In the genomic region with DNA sequence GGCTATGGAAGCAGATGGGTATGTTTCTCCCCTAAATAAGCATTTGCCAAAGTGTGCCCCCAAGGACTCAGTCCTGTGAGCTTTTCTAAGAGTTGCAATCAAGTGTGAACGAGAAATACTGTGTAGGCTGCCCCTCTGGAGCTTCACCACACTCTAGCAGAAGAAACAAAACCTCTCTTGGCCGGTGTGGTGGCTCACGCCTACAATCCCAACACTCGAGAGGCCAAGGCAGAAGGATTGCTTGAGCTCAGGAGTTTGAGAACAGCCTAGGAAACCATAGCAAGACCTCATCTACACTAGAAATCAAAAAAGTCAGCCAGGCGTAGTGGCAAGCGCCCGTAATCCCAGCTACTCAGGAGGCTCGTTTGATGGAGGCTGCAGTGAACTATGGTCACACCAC, we compare ENCODE assay signal across 14 cellular contexts. TPM values are rescaled to one million over a fixed set of nuclear protein-coding genes. Genes with fewer than 3 reads are reported as not detected.
DNase-seq lines count a peak whose midpoint lies in the region; ATAC-seq, FAIRE-seq and TF ChIP-seq lines count a peak whose summit lies in the region.
"Had no signal": no experiment of that assay in that cellular context is flagged by ENCODE, and none has a peak within 500 bp of the region (broad histone marks: within the 10 kb centered on the region; RNA-seq: fewer than 3 reads in every experiment).

No MANE protein-coding gene starts in this region.

- TF ChIP-seq CTCF in keratinocyte (optimal IDR thresholded peaks at IDR 0.05 in 1 of 3, IDR thresholded peaks at IDR 0.05 in 1 of 3, conservative IDR thresholded peaks at IDR 0.05 in 1 of 3; ENCODE audit: extremely low read depth in 1 of 3, insufficient read depth in 2 of 3, low read length in 3 of 3) (no peak), thyroid gland (IDR thresholded peaks at IDR 0.05) (no peak), chondrocyte (IDR thresholded peaks at IDR 0.05) (no peak)

- H3K27me3 Mint-ChIP-seq in T-helper 17 cell (no peaks in the 10 kb centered on the region), chondrocyte (ENCODE audit: low read depth) (no peaks in the 10 kb centered on the region)

- peak overlapping the region; percentile 95 for H3K4me2 ChIP-seq in keratinocyte (ENCODE audit: control insufficient read depth, extremely low read depth, insufficient read depth, low read depth, low read length)

- peaks cover 4% of the 10 kb centered on the region for H4K20me1 ChIP-seq in keratinocyte (ENCODE audit: control insufficient read depth, extremely low read depth, insufficient read depth, low read length)

- no peak overlapping the region for H2AFZ ChIP-seq in keratinocyte (ENCODE audit: control insufficient read depth, low read length)

- intact Hi-C loops in thyroid gland (cut with DNase I) = no loop called here

- no peaks in the 10 kb centered on the region for H3K9me3 ChIP-seq in T-helper 17 cell (ENCODE audit: control insufficient read depth, low read length, poor library complexity, severe bottlenecking)
- H3K9me3 ChIP-seq in keratinocyte (ENCODE audit: control insufficient read depth, low read depth, low read length) = no peaks in the 10 kb centered on the region
- H3K9me3 ChIP-seq in thyroid gland = no peaks in the 10 kb centered on the region

- peaks cover 83% of the 10 kb centered on the region for H3K79me2 ChIP-seq in keratinocyte (ENCODE audit: control insufficient read depth, insufficient read depth, low read length)

- H3K4me1 ChIP-seq in keratinocyte (ENCODE audit: control insufficient read depth, extremely low read depth, insufficient read depth, low read length) (peaks cover 58% of the 10 kb centered on the region), thyroid gland (peaks cover 68 to 76% of the 10 kb centered on the region in 2 donors)

- DNase-seq in GM19239 (ENCODE audit: insufficient read length, low spot score) (no peak), T-helper 17 cell (no peak), keratinocyte (ENCODE audit: low read depth, low spot score) (no peak), thyroid gland (peak; percentile 73 to 75), chondrocyte (ENCODE audit: low spot score) (no peak), A172 (ENCODE audit: low spot score) (no peak), NCI-H128 (lab: John Stamatoyannopoulos, UW; ENCODE audit: unreplicated experiment) (no peak)
- DNase-seq: activated CD4-positive, alpha-beta T cell treated with anti-CD3 and anti-CD28 coated beads for 36 hours; NCI-H1417; substantia nigra; T-helper 9 cell had no signal

- H3K4me3 Mint-ChIP-seq in T-helper 17 cell = no peak overlapping the region
- H3K4me3 Mint-ChIP-seq in chondrocyte (ENCODE audit: unreplicated experiment) = no peak overlapping the region
- H3K4me3 Mint-ChIP-seq: activated CD4-positive, alpha-beta T cell treated with anti-CD3 and anti-CD28 coated beads for 36 hours; neural crest cell had no signal

- H3K9me3 Mint-ChIP-seq in chondrocyte (ENCODE audit: low read depth) = no peaks in the 10 kb centered on the region
- H3K9me3 Mint-ChIP-seq: IgD-negative memory B cell, neural crest cell had no signal

- no peak for ATAC-seq in T-helper 17 cell
- ATAC-seq in HG03354 (IDR thresholded peaks at IDR 0.05; ENCODE audit: poor library complexity, severe bottlenecking, unreplicated experiment) = no peak
- ATAC-seq: activated CD4-positive, alpha-beta T cell treated with anti-CD3 and anti-CD28 coated beads for 36 hours had no signal

- H3K36me3 Mint-ChIP-seq in T-helper 17 cell (ENCODE audit: low read depth) = no peaks in the 10 kb centered on the region
- no peaks in the 10 kb centered on the region for H3K36me3 Mint-ChIP-seq in chondrocyte (ENCODE audit: low read depth)

- WGBS in thyroid gland, 2 donors = 51 to 59% methylated on average over 8 of the region's 8 CpGs

- peaks cover 2% of the 10 kb centered on the region for H3K9me1 ChIP-seq in keratinocyte (ENCODE audit: control insufficient read depth, extremely low read depth, insufficient read depth, low read length)

- H3K27ac Mint-ChIP-seq in T-helper 17 cell (peak overlapping the region; percentile 19), chondrocyte (ENCODE audit: unreplicated experiment) (no peak overlapping the region)

- no peaks in the 10 kb centered on the region for H3K27me3 ChIP-seq in keratinocyte (ENCODE audit: control insufficient read depth, extremely low read depth, insufficient read depth, low read length)
- H3K27me3 ChIP-seq in thyroid gland = no peaks in the 10 kb centered on the region

- FAIRE-seq in GM19239 (lab: Jason Lieb, UNC) (peak; percentile 55), keratinocyte (lab: Jason Lieb, UNC) (no peak)

- H3K4me3 ChIP-seq in keratinocyte (ENCODE audit: control insufficient read depth in 2 of 3, extremely low read depth in 1 of 3, insufficient read depth in 2 of 3, low read depth in 1 of 3, low read length in 3 of 3) (no peak overlapping the region), thyroid gland (replicated peaks in 1 of 3) (no peak overlapping the region)

- TF ChIP-seq POLR2A in thyroid gland (IDR thresholded peaks at IDR 0.05) = peak in 1 of 2 donors; percentile 32

- dilution Hi-C loops in keratinocyte (cut with MboI; ENCODE audit: extremely low pct_ligation_motif_present, low sequenced_read_pairs) = no loop called here

- peak overlapping the region; percentile 99 for H3K27ac ChIP-seq in keratinocyte (ENCODE audit: control insufficient read depth, insufficient read depth, low read length)
- peak overlapping the region; percentile 82 to 100 (median 95) for H3K27ac ChIP-seq in thyroid gland

- H3K4me1 Mint-ChIP-seq in T-helper 17 cell (peaks cover 52% of the 10 kb centered on the region), chondrocyte (ENCODE audit: low read depth) (peaks cover 58% of the 10 kb centered on the region)

- H3K36me3 ChIP-seq in keratinocyte (ENCODE audit: control insufficient read depth in 2 of 2, extremely low read depth in 1 of 2, insufficient read depth in 2 of 2, low read length in 2 of 2) (peaks cover 1 to 4% of the 10 kb centered on the region in 2 experiments), thyroid gland (no peaks in the 10 kb centered on the region)

- H3K9ac ChIP-seq in keratinocyte (ENCODE audit: control insufficient read depth, extremely low read depth, insufficient read depth, low read length) = peak overlapping the region; percentile 97

RNA-seq across cellular contexts. Expression of a gene that starts 9.8 kb away (rescaled TPM):
- total RNA-seq in T-helper 17 cell (10 to 100 TPM; 82.2 to 90.5 TPM), thyroid gland (10 to 100 TPM; 35.6 to 66.1 (median 63.5) TPM), chondrocyte (17.4 to 25.3 TPM (median 24.4 TPM) in 3 replicates)
- polyA plus RNA-seq in keratinocyte = 29.3 to 85.5 TPM (median 34.1 TPM) in 3 replicates
- polyA plus RNA-seq in keratinocyte (2011; ENCODE audit: low read depth) = 22.7 TPM
- 47.2 and 61.5 TPM in 2 replicates for polyA plus RNA-seq in keratinocyte (2011; cell fraction: cytosol; rRNA removed)
- 73.8 and 86.1 TPM in 2 replicates for polyA plus RNA-seq in keratinocyte (2011; cell fraction: nucleus; rRNA removed)
- polyA plus RNA-seq in keratinocyte (2012; ENCODE audit: low replicate concordance) = 37.9 and 59.4 TPM in 2 replicates
- polyA minus RNA-seq in keratinocyte = 24.4 to 39.4 TPM (median 29.8 TPM) in 3 replicates
- 77.5 TPM for polyA minus RNA-seq in keratinocyte (2011; cell fraction: cytosol; rRNA and poly(A)+ RNA removed)
- 33.3 and 50.4 TPM in 2 replicates for polyA minus RNA-seq in keratinocyte (2011; cell fraction: nucleus; rRNA and poly(A)+ RNA removed)
- 19.2 and 23.9 TPM in 2 replicates for total RNA-seq in A172 (2014; rRNA removed; shearing (Covaris generic))

RNA-seq across cellular contexts. Expression of a gene that starts 50.9 kb away (rescaled TPM):
- total RNA-seq in T-helper 17 cell = 10 to 100 TPM; 61.5 to 67.4 TPM
- polyA plus RNA-seq in keratinocyte = 19.4 to 31.8 TPM (median 23.0 TPM) in 3 replicates
- 39.4 TPM for polyA plus RNA-seq in keratinocyte (2011; ENCODE audit: low read depth)
- polyA plus RNA-seq in keratinocyte (2011; cell fraction: cytosol; rRNA removed) = 10.1 and 13.0 TPM in 2 replicates
- polyA plus RNA-seq in keratinocyte (2011; cell fraction: nucleus; rRNA removed) = 69.4 and 79.4 TPM in 2 replicates
- 21.9 and 45.2 TPM in 2 replicates for polyA plus RNA-seq in keratinocyte (2012; ENCODE audit: low replicate concordance)
- polyA minus RNA-seq in keratinocyte = 42.9 to 79.9 TPM (median 43.5 TPM) in 3 replicates
- 16.3 TPM for polyA minus RNA-seq in keratinocyte (2011; cell fraction: cytosol; rRNA and poly(A)+ RNA removed)
- polyA minus RNA-seq in keratinocyte (2011; cell fraction: nucleus; rRNA and poly(A)+ RNA removed) = 36.1 and 37.4 TPM in 2 replicates
- total RNA-seq in thyroid gland = 10 to 100 TPM; 50.2 to 92.7 (median 56.2) TPM
- total RNA-seq in chondrocyte = 13.8 to 14.1 TPM (median 13.8 TPM) in 3 replicates
- 19.1 and 22.4 TPM in 2 replicates for total RNA-seq in A172 (2014; rRNA removed; shearing (Covaris generic))

Comparison
In these comparisons a context has a peak if more than half of its experiments do, and no peak if none do; other contexts are left out.
1. DNase-seq: peak in thyroid gland (2 of 2); none in GM19239 (single experiment), T-helper 17 cell (0 of 3), keratinocyte (single experiment), chondrocyte (single experiment), A172 (single experiment) and NCI-H128 (single experiment).